ENCODE assay signal across 2 cellular contexts in the genomic region with DNA sequence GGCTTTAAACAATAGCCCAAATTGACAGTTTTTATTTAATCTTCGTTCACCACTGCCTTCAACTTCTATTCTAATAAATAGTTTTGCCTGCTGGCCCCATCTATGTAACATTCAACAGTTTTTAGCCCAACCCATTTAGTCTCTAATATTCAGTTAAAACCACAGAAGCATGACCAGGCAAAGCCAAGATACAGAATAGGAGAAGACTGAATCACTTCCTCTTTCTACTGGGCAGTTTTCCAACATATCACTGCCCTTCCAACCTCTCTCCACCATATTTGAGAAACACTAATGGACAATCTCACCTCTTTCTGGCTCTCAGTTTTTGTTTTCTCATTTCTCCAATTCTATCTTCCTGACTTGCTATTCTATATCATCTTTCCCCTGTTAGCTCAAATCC.
TF ChIP-seq lines count a peak whose summit lies in the region.

No MANE protein-coding gene starts in this region.

TF ChIP-seq in SK-N-SH, 30 proteins besides CTCF, POLR2A, EP300 and RAD21 (continued from another document and continues in another):
- TF ChIP-seq, protein P1, sequence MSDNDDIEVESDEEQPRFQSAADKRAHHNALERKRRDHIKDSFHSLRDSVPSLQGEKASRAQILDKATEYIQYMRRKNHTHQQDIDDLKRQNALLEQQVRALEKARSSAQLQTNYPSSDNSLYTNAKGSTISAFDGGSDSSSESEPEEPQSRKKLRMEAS (IDR thresholded peaks at IDR 0.05; ENCODE audit: low read depth), result peak; percentile 32; the same call in 1 of the 2 replicates
- TF ChIP-seq, protein P2, sequence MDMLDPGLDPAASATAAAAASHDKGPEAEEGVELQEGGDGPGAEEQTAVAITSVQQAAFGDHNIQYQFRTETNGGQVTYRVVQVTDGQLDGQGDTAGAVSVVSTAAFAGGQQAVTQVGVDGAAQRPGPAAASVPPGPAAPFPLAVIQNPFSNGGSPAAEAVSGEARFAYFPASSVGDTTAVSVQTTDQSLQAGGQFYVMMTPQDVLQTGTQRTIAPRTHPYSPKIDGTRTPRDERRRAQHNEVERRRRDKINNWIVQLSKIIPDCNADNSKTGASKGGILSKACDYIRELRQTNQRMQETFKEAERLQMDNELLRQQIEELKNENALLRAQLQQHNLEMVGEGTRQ (IDR thresholded peaks at IDR 0.05; ENCODE audit: borderline replicate concordance, low read depth, low read length), result no peak
- TF ChIP-seq, protein P3, sequence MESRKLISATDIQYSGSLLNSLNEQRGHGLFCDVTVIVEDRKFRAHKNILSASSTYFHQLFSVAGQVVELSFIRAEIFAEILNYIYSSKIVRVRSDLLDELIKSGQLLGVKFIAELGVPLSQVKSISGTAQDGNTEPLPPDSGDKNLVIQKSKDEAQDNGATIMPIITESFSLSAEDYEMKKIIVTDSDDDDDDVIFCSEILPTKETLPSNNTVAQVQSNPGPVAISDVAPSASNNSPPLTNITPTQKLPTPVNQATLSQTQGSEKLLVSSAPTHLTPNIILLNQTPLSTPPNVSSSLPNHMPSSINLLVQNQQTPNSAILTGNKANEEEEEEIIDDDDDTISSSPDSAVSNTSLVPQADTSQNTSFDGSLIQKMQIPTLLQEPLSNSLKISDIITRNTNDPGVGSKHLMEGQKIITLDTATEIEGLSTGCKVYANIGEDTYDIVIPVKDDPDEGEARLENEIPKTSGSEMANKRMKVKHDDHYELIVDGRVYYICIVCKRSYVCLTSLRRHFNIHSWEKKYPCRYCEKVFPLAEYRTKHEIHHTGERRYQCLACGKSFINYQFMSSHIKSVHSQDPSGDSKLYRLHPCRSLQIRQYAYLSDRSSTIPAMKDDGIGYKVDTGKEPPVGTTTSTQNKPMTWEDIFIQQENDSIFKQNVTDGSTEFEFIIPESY (IDR thresholded peaks at IDR 0.05; ENCODE audit: borderline replicate concordance, low read depth), result no peak
- peak; percentile 62; the same call in 1 of the 2 replicates for TF ChIP-seq TCF12 (IDR thresholded peaks at IDR 0.05)
- no peak for TF ChIP-seq RFX5 (IDR thresholded peaks at IDR 0.05; ENCODE audit: low read length)
- no peak for TF ChIP-seq GABPA (IDR thresholded peaks at IDR 0.05; ENCODE audit: low read depth)
- TF ChIP-seq, protein P4, sequence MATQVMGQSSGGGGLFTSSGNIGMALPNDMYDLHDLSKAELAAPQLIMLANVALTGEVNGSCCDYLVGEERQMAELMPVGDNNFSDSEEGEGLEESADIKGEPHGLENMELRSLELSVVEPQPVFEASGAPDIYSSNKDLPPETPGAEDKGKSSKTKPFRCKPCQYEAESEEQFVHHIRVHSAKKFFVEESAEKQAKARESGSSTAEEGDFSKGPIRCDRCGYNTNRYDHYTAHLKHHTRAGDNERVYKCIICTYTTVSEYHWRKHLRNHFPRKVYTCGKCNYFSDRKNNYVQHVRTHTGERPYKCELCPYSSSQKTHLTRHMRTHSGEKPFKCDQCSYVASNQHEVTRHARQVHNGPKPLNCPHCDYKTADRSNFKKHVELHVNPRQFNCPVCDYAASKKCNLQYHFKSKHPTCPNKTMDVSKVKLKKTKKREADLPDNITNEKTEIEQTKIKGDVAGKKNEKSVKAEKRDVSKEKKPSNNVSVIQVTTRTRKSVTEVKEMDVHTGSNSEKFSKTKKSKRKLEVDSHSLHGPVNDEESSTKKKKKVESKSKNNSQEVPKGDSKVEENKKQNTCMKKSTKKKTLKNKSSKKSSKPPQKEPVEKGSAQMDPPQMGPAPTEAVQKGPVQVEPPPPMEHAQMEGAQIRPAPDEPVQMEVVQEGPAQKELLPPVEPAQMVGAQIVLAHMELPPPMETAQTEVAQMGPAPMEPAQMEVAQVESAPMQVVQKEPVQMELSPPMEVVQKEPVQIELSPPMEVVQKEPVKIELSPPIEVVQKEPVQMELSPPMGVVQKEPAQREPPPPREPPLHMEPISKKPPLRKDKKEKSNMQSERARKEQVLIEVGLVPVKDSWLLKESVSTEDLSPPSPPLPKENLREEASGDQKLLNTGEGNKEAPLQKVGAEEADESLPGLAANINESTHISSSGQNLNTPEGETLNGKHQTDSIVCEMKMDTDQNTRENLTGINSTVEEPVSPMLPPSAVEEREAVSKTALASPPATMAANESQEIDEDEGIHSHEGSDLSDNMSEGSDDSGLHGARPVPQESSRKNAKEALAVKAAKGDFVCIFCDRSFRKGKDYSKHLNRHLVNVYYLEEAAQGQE (IDR thresholded peaks at IDR 0.05; ENCODE audit: low read depth, low read length), result no peak
- TF ChIP-seq, protein P5, sequence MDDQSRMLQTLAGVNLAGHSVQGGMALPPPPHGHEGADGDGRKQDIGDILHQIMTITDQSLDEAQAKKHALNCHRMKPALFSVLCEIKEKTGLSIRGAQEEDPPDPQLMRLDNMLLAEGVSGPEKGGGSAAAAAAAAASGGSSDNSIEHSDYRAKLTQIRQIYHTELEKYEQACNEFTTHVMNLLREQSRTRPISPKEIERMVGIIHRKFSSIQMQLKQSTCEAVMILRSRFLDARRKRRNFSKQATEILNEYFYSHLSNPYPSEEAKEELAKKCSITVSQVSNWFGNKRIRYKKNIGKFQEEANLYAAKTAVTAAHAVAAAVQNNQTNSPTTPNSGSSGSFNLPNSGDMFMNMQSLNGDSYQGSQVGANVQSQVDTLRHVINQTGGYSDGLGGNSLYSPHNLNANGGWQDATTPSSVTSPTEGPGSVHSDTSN (IDR thresholded peaks at IDR 0.05), result peak; percentile 27; the same call in 1 of the 2 replicates
- TF ChIP-seq, protein P6, sequence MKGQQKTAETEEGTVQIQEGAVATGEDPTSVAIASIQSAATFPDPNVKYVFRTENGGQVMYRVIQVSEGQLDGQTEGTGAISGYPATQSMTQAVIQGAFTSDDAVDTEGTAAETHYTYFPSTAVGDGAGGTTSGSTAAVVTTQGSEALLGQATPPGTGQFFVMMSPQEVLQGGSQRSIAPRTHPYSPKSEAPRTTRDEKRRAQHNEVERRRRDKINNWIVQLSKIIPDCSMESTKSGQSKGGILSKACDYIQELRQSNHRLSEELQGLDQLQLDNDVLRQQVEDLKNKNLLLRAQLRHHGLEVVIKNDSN (IDR thresholded peaks at IDR 0.05; ENCODE audit: borderline replicate concordance, low read depth), result no peak
- no peak for TF ChIP-seq FOXM1 (IDR thresholded peaks at IDR 0.05; ENCODE audit: low read depth)
- TF ChIP-seq POLR2AphosphoS5 (IDR thresholded peaks at IDR 0.05; ENCODE audit: low read depth, low read length), result no peak
- TF ChIP-seq, protein P7, sequence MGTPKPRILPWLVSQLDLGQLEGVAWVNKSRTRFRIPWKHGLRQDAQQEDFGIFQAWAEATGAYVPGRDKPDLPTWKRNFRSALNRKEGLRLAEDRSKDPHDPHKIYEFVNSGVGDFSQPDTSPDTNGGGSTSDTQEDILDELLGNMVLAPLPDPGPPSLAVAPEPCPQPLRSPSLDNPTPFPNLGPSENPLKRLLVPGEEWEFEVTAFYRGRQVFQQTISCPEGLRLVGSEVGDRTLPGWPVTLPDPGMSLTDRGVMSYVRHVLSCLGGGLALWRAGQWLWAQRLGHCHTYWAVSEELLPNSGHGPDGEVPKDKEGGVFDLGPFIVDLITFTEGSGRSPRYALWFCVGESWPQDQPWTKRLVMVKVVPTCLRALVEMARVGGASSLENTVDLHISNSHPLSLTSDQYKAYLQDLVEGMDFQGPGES (IDR thresholded peaks at IDR 0.05; ENCODE audit: low read depth, low read length), result no peak
- peak; percentile 81 for TF ChIP-seq NFIC (IDR thresholded peaks at IDR 0.05; ENCODE audit: borderline replicate concordance)
- no peak for TF ChIP-seq CHD2 (IDR thresholded peaks at IDR 0.05; ENCODE audit: low read length, partially characterized antibody)
- TF ChIP-seq GATA2 (CRISPR knock-in tag; IDR thresholded peaks at IDR 0.05), result no peak
- TF ChIP-seq FOXJ3 (CRISPR knock-in tag; IDR thresholded peaks at IDR 0.05), result no peak
- no peak for TF ChIP-seq NRF1 (IDR thresholded peaks at IDR 0.05; ENCODE audit: low read depth, low read length)
- no peak for TF ChIP-seq SMC3 (IDR thresholded peaks at IDR 0.05; ENCODE audit: low read depth, low read length)

TF ChIP-seq in WTC11, 78 proteins besides CTCF, POLR2A, EP300 and RAD21 (continued from another document):
- TF ChIP-seq, protein P8, sequence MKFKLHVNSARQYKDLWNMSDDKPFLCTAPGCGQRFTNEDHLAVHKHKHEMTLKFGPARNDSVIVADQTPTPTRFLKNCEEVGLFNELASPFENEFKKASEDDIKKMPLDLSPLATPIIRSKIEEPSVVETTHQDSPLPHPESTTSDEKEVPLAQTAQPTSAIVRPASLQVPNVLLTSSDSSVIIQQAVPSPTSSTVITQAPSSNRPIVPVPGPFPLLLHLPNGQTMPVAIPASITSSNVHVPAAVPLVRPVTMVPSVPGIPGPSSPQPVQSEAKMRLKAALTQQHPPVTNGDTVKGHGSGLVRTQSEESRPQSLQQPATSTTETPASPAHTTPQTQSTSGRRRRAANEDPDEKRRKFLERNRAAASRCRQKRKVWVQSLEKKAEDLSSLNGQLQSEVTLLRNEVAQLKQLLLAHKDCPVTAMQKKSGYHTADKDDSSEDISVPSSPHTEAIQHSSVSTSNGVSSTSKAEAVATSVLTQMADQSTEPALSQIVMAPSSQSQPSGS (CRISPR knock-in tag; IDR thresholded peaks at IDR 0.05; ENCODE audit: borderline replicate concordance, low read depth), result no peak
- TF ChIP-seq ZNF263 (CRISPR knock-in tag; IDR thresholded peaks at IDR 0.05; ENCODE audit: low read depth), result no peak
